ENCODE assay signal across 1 cellular context in genomic region chr13:21134475-21134874, GRCh38.
TF ChIP-seq lines count a peak whose summit lies in the region.

No MANE protein-coding gene starts in this region.

TF ChIP-seq in H1, 55 proteins besides CTCF, POLR2A, EP300 and RAD21:
- no peak for TF ChIP-seq KDM1A (IDR thresholded peaks at IDR 0.05; ENCODE audit: borderline replicate concordance, low read length)
- TF ChIP-seq BACH1 (IDR thresholded peaks at IDR 0.05; ENCODE audit: low read length) = no peak
- TF ChIP-seq RXRA (IDR thresholded peaks at IDR 0.05; ENCODE audit: insufficient read depth, low read depth, low read length) = no peak
